ENCODE assay signal across 1 cellular context in genomic region chr1:165907256-165907857, GRCh38.
TF ChIP-seq lines count a peak whose summit lies in the region.

No MANE protein-coding gene starts in this region.

TF ChIP-seq in SK-N-SH treated with all-trans-retinoic acid at 6 μM for 48 hours, 23 proteins besides CTCF, POLR2A, EP300 and RAD21 (continued from another document):
- no peak for TF ChIP-seq TSHZ2 (CRISPR knock-in tag; IDR thresholded peaks at IDR 0.05)
TF ChIP-seq in SK-N-SH treated with all-trans-retinoic acid at 6 μM for 48 hours: peak in this region for 0.
